In the genomic region with DNA sequence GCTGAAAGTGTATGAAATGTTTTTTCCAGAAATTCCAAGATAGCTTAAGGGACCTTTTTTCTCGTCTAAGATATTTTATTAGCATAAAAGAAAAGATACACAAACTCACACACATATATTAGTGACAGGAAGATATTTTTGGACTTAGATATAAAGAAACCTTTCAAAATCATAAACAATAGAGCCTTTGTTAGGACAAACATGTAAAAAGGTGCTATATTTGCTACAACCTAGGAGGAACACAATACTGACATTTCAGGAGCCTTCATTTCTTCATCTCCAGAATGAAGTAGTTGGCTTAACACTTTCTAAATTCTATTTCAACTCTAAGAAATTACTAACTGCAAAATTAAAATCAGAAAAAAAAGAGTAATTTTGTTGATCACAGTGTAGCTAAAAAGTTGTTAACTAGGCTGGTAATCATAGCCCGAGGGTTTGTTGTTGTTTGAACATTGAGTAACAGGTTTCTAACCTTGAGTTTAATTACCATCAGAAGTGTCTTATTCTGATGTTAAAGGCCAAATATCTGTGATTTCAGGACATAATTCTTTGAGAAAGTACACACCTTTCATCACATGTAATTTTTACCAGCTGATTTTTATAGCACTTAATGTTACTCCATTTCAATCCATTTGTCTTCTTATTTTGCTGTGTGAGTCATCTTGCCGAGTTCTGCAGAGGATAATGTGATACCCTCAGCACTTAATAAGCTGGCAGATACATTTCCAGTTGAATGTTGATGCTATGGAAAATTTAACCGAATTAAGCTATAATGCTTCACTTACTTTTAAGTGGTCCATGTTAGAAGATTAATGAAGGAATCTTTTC, we compare ENCODE assay signal across 13 cellular contexts.
DNase-seq lines count a peak whose midpoint lies in the region; ATAC-seq, FAIRE-seq and TF ChIP-seq lines count a peak whose summit lies in the region.
"Had no signal": no experiment of that assay in that cellular context is flagged by ENCODE, and none has a peak within 500 bp of the region (broad histone marks: within the 10 kb centered on the region; RNA-seq: fewer than 3 reads in every experiment).

No MANE protein-coding gene starts in this region.

- H4K20me1 ChIP-seq in hepatocyte (ENCODE audit: insufficient read depth, poor library complexity, severe bottlenecking): peaks cover 20% of the 10 kb centered on the region

- H3K9me3 Mint-ChIP-seq in CD4-positive, alpha-beta T cell: peaks cover 5% of the 10 kb centered on the region
- H3K9me3 Mint-ChIP-seq in HFFc6 (peaks cover 14% of the 10 kb centered on the region), endodermal cell (peaks cover 11% of the 10 kb centered on the region)

- H3K27me3 ChIP-seq in CD4-positive, alpha-beta T cell (ENCODE audit: control insufficient read depth, insufficient read depth, low read length): no peaks in the 10 kb centered on the region
- H3K27me3 ChIP-seq in ascending aorta: no peaks in the 10 kb centered on the region
- H3K27me3 ChIP-seq in endodermal cell (ENCODE audit: control insufficient read depth, insufficient read depth, low read length, poor library complexity, severe bottlenecking): no peaks in the 10 kb centered on the region
- H3K27me3 ChIP-seq in hepatocyte: no peaks in the 10 kb centered on the region
- H3K27me3 ChIP-seq: adrenal gland, pancreas had no signal

- peak overlapping the region; percentile 4 for H3K4me3 Mint-ChIP-seq in CD4-positive, alpha-beta T cell
- H3K4me3 Mint-ChIP-seq in HFFc6: no peak overlapping the region
- no peak overlapping the region for H3K4me3 Mint-ChIP-seq in endodermal cell
- H3K4me3 Mint-ChIP-seq: activated CD8-positive, alpha-beta T cell treated with anti-CD3 and anti-CD28 coated beads for 36 hours had no signal

- no peak for ATAC-seq in CD4-positive, alpha-beta T cell (ENCODE audit: poor library complexity)
- ATAC-seq in GM19023 (IDR thresholded peaks at IDR 0.05; ENCODE audit: unreplicated experiment) (no peak), GM18519 (IDR thresholded peaks at IDR 0.05; ENCODE audit: low FRiP score, unreplicated experiment) (no peak)
- ATAC-seq: activated CD8-positive, alpha-beta T cell treated with anti-CD3 and anti-CD28 coated beads for 36 hours had no signal

- H3K4me2 ChIP-seq in hepatocyte: no peak overlapping the region

- WGBS in endodermal cell (ENCODE audit: insufficient coverage in 1 of 2, insufficient read length in 1 of 2), 2 experiments: 78 to 90% methylated on average over 1 to 3 of the region's 4 CpGs
- WGBS in hepatocyte (ENCODE audit: low lambda C conversion rate, missing lambda C conversion rate): 84% methylated on average over 4 of the region's 4 CpGs

- intact Hi-C loops in CD4-positive, alpha-beta T cell (cut with DNase I, micrococcal nuclease): no loop called here
- intact Hi-C loops in ascending aorta (cut with DNase I): no loop called here

- CTCF ChIA-PET in CD4-positive, alpha-beta T cell (lab: Charles Lee): no interaction called here

- H3K27ac ChIP-seq in CD4-positive, alpha-beta T cell (ENCODE audit: low read depth, low read length): no peak overlapping the region
- H3K27ac ChIP-seq in ascending aorta (peak overlapping the region; percentile 44 to 53), endodermal cell (ENCODE audit: low read depth, low read length) (no peak overlapping the region), hepatocyte (no peak overlapping the region)
- H3K27ac ChIP-seq: adrenal gland, pancreas had no signal

- H3K4me1 Mint-ChIP-seq in CD4-positive, alpha-beta T cell (ENCODE audit: low read depth): peaks cover 78% of the 10 kb centered on the region
- H3K4me1 Mint-ChIP-seq in HFFc6 (ENCODE audit: low read depth) (peaks cover 95% of the 10 kb centered on the region), endodermal cell (no peaks in the 10 kb centered on the region)

- POLR2A ChIA-PET in CD4-positive, alpha-beta T cell (lab: Charles Lee): interaction anchor here (1.1 to 1.2 kb wide), 2 partner anchors 9 to 61 kb away, joined by 3 read pairs; no protein-coding TSS in a partner anchor

- H3K36me3 Mint-ChIP-seq in CD4-positive, alpha-beta T cell (ENCODE audit: low read depth): peaks cover 96% of the 10 kb centered on the region
- H3K36me3 Mint-ChIP-seq in HFFc6 (ENCODE audit: low read depth) (peaks cover 68% of the 10 kb centered on the region), endodermal cell (ENCODE audit: low read depth) (no peaks in the 10 kb centered on the region)

- no peak for DNase-seq in CD4-positive, alpha-beta T cell
- DNase-seq in HFFc6 (peak; percentile 20), ascending aorta (ENCODE audit: low spot score in 2 of 2) (no peak), endodermal cell (no peak), hepatocyte (ENCODE audit: low spot score) (no peak)
- DNase-seq: activated CD8-positive, alpha-beta T cell treated with anti-CD3 and anti-CD28 coated beads for 36 hours; adrenal gland; NCI-H510A; pancreas had no signal

- H3K9me2 ChIP-seq in hepatocyte (replicated peaks; ENCODE audit: insufficient read depth): no peaks in the 10 kb centered on the region

- H3K36me3 ChIP-seq in ascending aorta (no peaks in the 10 kb centered on the region), endodermal cell (ENCODE audit: control insufficient read depth, insufficient read depth, low read length) (no peaks in the 10 kb centered on the region), hepatocyte (replicated peaks; ENCODE audit: insufficient read depth, low read depth) (no peaks in the 10 kb centered on the region)
- H3K36me3 ChIP-seq: adrenal gland, pancreas had no signal

- H3K4me1 ChIP-seq in ascending aorta: peaks cover 6 to 48% of the 10 kb centered on the region in 2 donors
- no peaks in the 10 kb centered on the region for H3K4me1 ChIP-seq in endodermal cell (ENCODE audit: control insufficient read depth, insufficient read depth, low read length)
- H3K4me1 ChIP-seq in hepatocyte (ENCODE audit: insufficient read depth): no peaks in the 10 kb centered on the region

- H3K79me2 ChIP-seq in hepatocyte: peaks cover 99% of the 10 kb centered on the region

- FAIRE-seq in islet of Langerhans (lab: Jason Lieb, UNC): peak; percentile 96
- FAIRE-seq: GM12892, pancreas had no signal

- no peaks in the 10 kb centered on the region for H3K27me3 Mint-ChIP-seq in CD4-positive, alpha-beta T cell
- H3K27me3 Mint-ChIP-seq in HFFc6 (ENCODE audit: insufficient read depth) (peaks cover 5% of the 10 kb centered on the region), endodermal cell (ENCODE audit: insufficient read depth) (peaks cover 7% of the 10 kb centered on the region)
- H3K27me3 Mint-ChIP-seq: activated CD8-positive, alpha-beta T cell treated with anti-CD3 and anti-CD28 coated beads for 36 hours had no signal

- no peak for TF ChIP-seq CTCF in CD4-positive, alpha-beta T cell (IDR thresholded peaks at IDR 0.05)
- TF ChIP-seq CTCF in HFFc6 (IDR thresholded peaks at IDR 0.05): no peak
- no peak for TF ChIP-seq CTCF in ascending aorta (IDR thresholded peaks at IDR 0.05)
- TF ChIP-seq CTCF in endodermal cell (conservative IDR thresholded peaks at IDR 0.05): no peak
- no peak for TF ChIP-seq CTCF in hepatocyte (IDR thresholded peaks at IDR 0.05; ENCODE audit: poor library complexity)

- no peak overlapping the region for H3K9ac ChIP-seq in endodermal cell (ENCODE audit: extremely low read depth, low read length, poor library complexity, severe bottlenecking)

- no peak overlapping the region for H2AFZ ChIP-seq in hepatocyte

- H3K4me3 ChIP-seq in ascending aorta (no peak overlapping the region), endodermal cell (ENCODE audit: low read length) (no peak overlapping the region), hepatocyte (no peak overlapping the region)
- H3K4me3 ChIP-seq: adrenal gland, pancreas had no signal

- no peaks in the 10 kb centered on the region for H3K9me3 ChIP-seq in CD4-positive, alpha-beta T cell (ENCODE audit: control insufficient read depth, low read length)
- H3K9me3 ChIP-seq in ascending aorta (peaks cover 0 to 3% of the 10 kb centered on the region in 2 donors), endodermal cell (ENCODE audit: control insufficient read depth, low read length) (no peaks in the 10 kb centered on the region), hepatocyte (ENCODE audit: low read depth) (no peaks in the 10 kb centered on the region)
- H3K9me3 ChIP-seq: adrenal gland, pancreas had no signal

- peak overlapping the region; percentile 77 for H3K27ac Mint-ChIP-seq in CD4-positive, alpha-beta T cell
- no peak overlapping the region; the same call in 1 of the 2 replicates for H3K27ac Mint-ChIP-seq in HFFc6
- no peak overlapping the region for H3K27ac Mint-ChIP-seq in endodermal cell

Comparison
In these comparisons a context has a peak if more than half of its experiments do, and no peak if none do; other contexts are left out.
1. H3K27ac ChIP-seq: peak in ascending aorta (2 of 2); none in CD4-positive, alpha-beta T cell (single experiment), endodermal cell (single experiment) and hepatocyte (single experiment).